Comparison of ENCODE assay signal across 20 cellular contexts in the genomic region with DNA sequence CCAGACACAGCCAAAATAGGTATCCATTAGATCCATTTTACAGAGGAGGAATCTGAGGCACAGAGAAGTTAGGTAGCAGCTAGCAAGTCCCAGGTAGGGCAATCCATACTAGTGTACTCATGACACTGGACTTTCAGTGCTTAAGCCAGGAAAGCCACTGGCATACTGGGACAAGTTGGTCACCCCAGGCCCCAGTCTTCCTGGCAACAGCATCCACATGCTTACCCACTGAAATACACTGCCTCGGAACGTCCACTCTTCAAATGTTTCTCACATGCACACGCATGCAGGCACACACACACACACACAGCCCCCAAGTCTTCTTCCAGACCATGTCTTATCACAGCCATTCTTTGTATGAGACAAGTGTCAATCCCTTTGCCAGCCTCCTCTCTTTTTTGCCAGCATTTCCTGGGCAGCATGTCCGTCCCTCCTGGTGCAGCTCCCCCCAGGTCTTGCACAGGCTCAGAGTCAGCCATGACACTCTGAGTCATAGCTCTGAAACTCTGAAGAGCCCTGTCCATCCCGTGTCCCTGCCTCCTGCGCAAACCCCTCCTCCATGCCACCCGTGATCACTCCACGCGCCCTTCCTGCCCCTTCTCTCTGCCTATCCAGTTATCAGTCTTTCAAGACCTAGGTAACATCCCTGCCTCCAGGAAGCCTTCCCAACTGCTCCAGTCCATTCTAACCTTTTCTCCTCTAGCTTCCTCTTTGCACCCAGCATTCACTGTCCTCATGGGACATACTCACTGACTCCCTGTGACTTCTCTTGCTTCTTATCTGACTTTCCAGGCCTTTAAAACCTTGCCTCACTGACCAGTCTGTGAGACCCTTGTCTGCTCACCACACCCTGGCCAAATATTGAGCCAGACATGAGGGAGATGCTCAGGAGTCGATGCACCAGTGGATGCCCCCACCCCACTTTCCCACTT. TPM values are rescaled to one million over a fixed set of nuclear protein-coding genes. Genes with fewer than 3 reads are reported as not detected.
"Had no signal": no experiment of that assay in that cellular context is flagged by ENCODE, and none has a peak within 500 bp of the region (broad histone marks: within the 10 kb centered on the region; RNA-seq: fewer than 3 reads in every experiment).

No MANE protein-coding gene starts in this region.

- DNase-seq: activated CD4-positive, alpha-beta T cell treated with anti-CD3 and anti-CD28 coated beads, Interleukin-2, amount 10 ng/mL, durations not matched to agents 7 days and 5 days; activated CD4-positive, CD25-positive, alpha-beta regulatory T cell; activated naive CD4-positive, alpha-beta T cell treated with anti-CD3 and anti-CD28 coated beads, Interleukin-2, amount 50 U/mL, for 16 hours; activated T-cell treated with anti-CD3 and anti-CD28 coated beads, Interleukin-2, amount 50 U/mL, for 72 hours; aorta; brain microvascular endothelial cell; cerebellar nuclear complex; cortex of kidney; heart right ventricle; immature natural killer cell; kidney glomerular epithelial cell; stimulated activated CD4-positive, alpha-beta T cell treated with anti-CD3 and anti-CD28 coated beads, Interleukin-4, amount 100 ng/mL, for 4 hours; T-cell; testis had no signal

- H3K27me3 ChIP-seq: brain microvascular endothelial cell, testis had no signal

- H3K27ac ChIP-seq: brain microvascular endothelial cell, gastroesophageal sphincter, heart right ventricle, parathyroid adenoma, sigmoid colon, testis had no signal

- H3K4me1 Mint-ChIP-seq: memory B cell had no signal

- H3K4me1 ChIP-seq: parathyroid adenoma had no signal

- H3K9me3 Mint-ChIP-seq: activated CD4-positive, alpha-beta T cell treated with anti-CD3 and anti-CD28 coated beads, Interleukin-2, amount 10 ng/mL, durations not matched to agents 7 days and 5 days; activated T-cell treated with anti-CD3 and anti-CD28 coated beads, Interleukin-2, amount 50 U/mL, for 72 hours; memory B cell; naive thymus-derived CD4-positive, alpha-beta T cell; stimulated activated memory B cell treated with anti-CD40 and anti-IgM and Interleukin-4, amounts not matched to agents 10 μg/mL and 1 μg/mL and 100 μg/mL, for 72 hours; T-cell had no signal

- H3K4me3 Mint-ChIP-seq: activated CD4-positive, alpha-beta T cell treated with anti-CD3 and anti-CD28 coated beads, Interleukin-2, amount 10 ng/mL, durations not matched to agents 7 days and 5 days; activated T-cell treated with anti-CD3 and anti-CD28 coated beads, Interleukin-2, amount 50 U/mL, for 72 hours; immature natural killer cell; memory B cell; naive thymus-derived CD4-positive, alpha-beta T cell; stimulated activated memory B cell treated with anti-CD40 and anti-IgM and Interleukin-4, amounts not matched to agents 10 μg/mL and 1 μg/mL and 100 μg/mL, for 72 hours; T-cell had no signal

- H3K27ac Mint-ChIP-seq: activated CD4-positive, alpha-beta T cell treated with anti-CD3 and anti-CD28 coated beads, Interleukin-2, amount 10 ng/mL, durations not matched to agents 7 days and 5 days; activated T-cell treated with anti-CD3 and anti-CD28 coated beads, Interleukin-2, amount 50 U/mL, for 72 hours; immature natural killer cell; memory B cell; stimulated activated memory B cell treated with anti-CD40 and anti-IgM and Interleukin-4, amounts not matched to agents 10 μg/mL and 1 μg/mL and 100 μg/mL, for 72 hours; T-cell had no signal

- H3K36me3 ChIP-seq: brain microvascular endothelial cell, gastroesophageal sphincter, heart right ventricle, sigmoid colon had no signal

- H3K36me3 Mint-ChIP-seq: immature natural killer cell; memory B cell; stimulated activated memory B cell treated with anti-CD40 and anti-IgM and Interleukin-4, amounts not matched to agents 10 μg/mL and 1 μg/mL and 100 μg/mL, for 72 hours; T-cell had no signal

- H3K9me3 ChIP-seq: gastroesophageal sphincter, heart right ventricle, sigmoid colon, testis had no signal

- H3K27me3 Mint-ChIP-seq: activated CD4-positive, alpha-beta T cell treated with anti-CD3 and anti-CD28 coated beads, Interleukin-2, amount 10 ng/mL, durations not matched to agents 7 days and 5 days had no signal

- H3K4me3 ChIP-seq: gastroesophageal sphincter, heart right ventricle, sigmoid colon, testis had no signal

RNA-seq across cellular contexts. Expression of gene ANKRD53, which starts 27.1 kb away (rescaled TPM):
- polyA plus RNA-seq: naive thymus-derived CD4-positive, alpha-beta T cell had no signal
